ENCODE assay signal across 1 cellular context in genomic region chr1:202062636-202063035, GRCh38.
A peak's percentile ranks its signal among the peaks of the same experiment; 100 is the strongest.
TF ChIP-seq lines count a peak whose summit lies in the region.

No MANE protein-coding gene starts in this region.

TF ChIP-seq in HEK293, 187 proteins besides CTCF, POLR2A, EP300 and RAD21:
- TF ChIP-seq ZNF121 (tag by site-specific recombination; IDR thresholded peaks at IDR 0.05), result peak; percentile 58
